ENCODE assay signal across 14 cellular contexts in the genomic region with DNA sequence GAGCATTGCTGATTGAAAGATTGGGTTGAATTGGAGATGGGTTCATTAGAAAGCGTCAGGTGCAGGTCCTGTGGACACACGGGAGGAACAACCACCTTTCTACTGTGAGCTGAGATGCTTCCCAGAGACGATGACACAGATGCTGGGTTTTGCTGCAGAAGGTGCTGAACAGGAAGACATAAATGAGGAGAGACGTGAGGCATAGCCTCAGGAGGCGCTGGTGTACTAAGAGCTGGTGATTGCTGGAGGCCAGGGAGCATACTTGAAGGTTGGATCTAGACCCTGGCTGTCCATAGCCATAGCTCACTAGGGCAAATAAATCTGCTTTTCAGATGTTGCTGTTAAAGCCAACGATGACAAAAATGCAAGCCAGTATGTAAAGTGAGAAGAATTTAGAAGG.
"Had no signal": no experiment of that assay in that cellular context is flagged by ENCODE, and none has a peak within 500 bp of the region (broad histone marks: within the 10 kb centered on the region; RNA-seq: fewer than 3 reads in every experiment).

No MANE protein-coding gene starts in this region.

- H3K27me3 ChIP-seq: cardiac muscle cell had no signal

- H3K4me3 ChIP-seq: cardiac muscle cell, dorsolateral prefrontal cortex, gastroesophageal sphincter had no signal

- ATAC-seq: activated CD4-positive, alpha-beta T cell treated with anti-CD3 and anti-CD28 coated beads for 36 hours; gastroesophageal sphincter; left ventricle myocardium superior; natural killer cell; stimulated activated effector memory CD8-positive, alpha-beta T cell treated with anti-CD3 and anti-CD28 coated beads, Interleukin-12 subunit alpha, Interleukin-12 subunit beta, amount 100 ng/mL, for 72 hours had no signal

- H3K36me3 ChIP-seq: cardiac muscle cell, gastroesophageal sphincter had no signal

- H3K4me1 ChIP-seq: gastroesophageal sphincter had no signal

- H3K9me3 ChIP-seq: gastroesophageal sphincter had no signal

- H3K27ac ChIP-seq: cardiac muscle cell, dorsolateral prefrontal cortex, gastroesophageal sphincter had no signal

- DNase-seq: activated CD4-positive, alpha-beta memory T cell treated with anti-CD3 and anti-CD28 coated beads for 36 hours; activated CD4-positive, alpha-beta T cell treated with anti-CD3 and anti-CD28 coated beads for 36 hours; activated effector memory CD4-positive, alpha-beta T cell treated with Interleukin-2 at 50 U/mL for 16 hours; activated naive CD4-positive, alpha-beta T cell treated with anti-CD3 and anti-CD28 coated beads, Interleukin-2, amount 50 U/mL, for 16 hours; activated T-cell treated with anti-CD3 and anti-CD28 coated beads, Interleukin-2, amount 50 U/mL, for 24 hours; dorsolateral prefrontal cortex; kidney glomerular epithelial cell; left ventricle myocardium superior; natural killer cell; posterior cingulate gyrus; retina had no signal
